Comparison of ENCODE assay signal across 8 cellular contexts in genomic region chr14:67815573-67816235, GRCh38. TPM values are rescaled to one million over a fixed set of nuclear protein-coding genes. Genes with fewer than 3 reads are reported as not detected.
A peak's percentile ranks its signal among the peaks of the same experiment; 100 is the strongest.
DNase-seq lines count a peak whose midpoint lies in the region; ATAC-seq, FAIRE-seq and TF ChIP-seq lines count a peak whose summit lies in the region.

No MANE protein-coding gene starts in this region.

- CTCF ChIA-PET in Caco-2 (lab: Charles Lee) (no interaction called here), GM12878 (lab: Yijun Ruan, JAX) (interaction anchor here (1.9 kb wide), 1 partner anchor 111 kb away, joined by 5 read pairs; no protein-coding TSS in a partner anchor), HepG2 (lab: Yijun Ruan, JAX; ENCODE audit: low intra/inter-chr PET ratio, low total read pairs) (no interaction called here)

- no peaks in the 10 kb centered on the region for H3K27me3 ChIP-seq in Caco-2 (replicated peaks; ENCODE audit: control insufficient read depth, insufficient read depth, low read length)
- H3K27me3 ChIP-seq in GM12878 (replicated peaks in 1 of 2; ENCODE audit: control insufficient read depth in 2 of 2, insufficient read depth in 2 of 2, low read length in 1 of 2) = no peaks in the 10 kb centered on the region
- no peaks in the 10 kb centered on the region; a peak in 1 of 5 replicates for H3K27me3 ChIP-seq in HepG2 (ENCODE audit: control insufficient read depth in 1 of 2, insufficient read depth in 2 of 2, low read length in 2 of 2)
- H3K27me3 ChIP-seq in suprapubic skin = no peaks in the 10 kb centered on the region

- peak overlapping the region; percentile 82 for H3K27ac Mint-ChIP-seq in Caco-2 (ENCODE audit: unreplicated experiment)

- TF ChIP-seq EP300 in GM12878 (IDR thresholded peaks at IDR 0.05; ENCODE audit: borderline replicate concordance in 1 of 2, control insufficient read depth in 1 of 2, low read depth in 2 of 2, low read length in 2 of 2) = no peak
- TF ChIP-seq EP300 in HepG2 (IDR thresholded peaks at IDR 0.05; ENCODE audit: low read depth in 2 of 2, low read length in 2 of 2) = no peak
- no peak for TF ChIP-seq EP300 in HepG2 (CRISPR knock-in tag; IDR thresholded peaks at IDR 0.05; ENCODE audit: borderline replicate concordance)
- TF ChIP-seq EP300 in suprapubic skin (IDR thresholded peaks at IDR 0.05) = no peak

- H3K4me1 ChIP-seq in Caco-2 (peaks cover 12% of the 10 kb centered on the region), GM12878 (ENCODE audit: control insufficient read depth, insufficient read depth, low read length) (peaks cover 15% of the 10 kb centered on the region), HepG2 (ENCODE audit: insufficient read depth, low read length) (peaks cover 25% of the 10 kb centered on the region), suprapubic skin (peaks cover 30% of the 10 kb centered on the region)

- POLR2A ChIA-PET in Caco-2 (lab: Charles Lee) = interaction anchor here (0.5 to 1.2 kb wide), 2 partner anchors 120 to 1001 kb away, joined by 3 to 4 read pairs; partner anchors contain the start of gene RDH11
- POLR2A ChIA-PET in GM12878 (lab: Charles Lee) = interaction anchor here (0.6 to 1.2 kb wide), 2 partner anchors 65 to 1001 kb away, joined by 3 read pairs; no protein-coding TSS in a partner anchor
- POLR2A ChIA-PET in HepG2 (lab: Yijun Ruan, JAX) = interaction anchor here (1.2 to 1.9 kb wide), 4 partner anchors 9 to 215 kb away, joined by 3 to 6 read pairs (median 6); partner anchors contain the start of genes PIGH and RDH11

- peaks cover 6% of the 10 kb centered on the region for H3K4me1 Mint-ChIP-seq in Caco-2 (ENCODE audit: low read depth, unreplicated experiment)

- H2AFZ ChIP-seq in GM12878 (ENCODE audit: control insufficient read depth, low read depth, low read length) (peak overlapping the region; percentile 87), HepG2 (ENCODE audit: low read length) (no peak overlapping the region)

- H3K4me3 Mint-ChIP-seq in Caco-2 (ENCODE audit: unreplicated experiment) = peak overlapping the region; percentile 88

- H3K4me3 ChIP-seq in Caco-2 (ENCODE audit: low read depth, low read length) (peak overlapping the region; percentile 65), GM12878 (peak overlapping the region; percentile 99), HepG2 (replicated peaks in 1 of 3; ENCODE audit: insufficient read depth in 1 of 3, low read depth in 2 of 3, low read length in 3 of 3) (peak overlapping the region; percentile 84 to 86 (median 84)), suprapubic skin (peak overlapping the region; percentile 74)

- in situ Hi-C loops in GM12878 (cut with MboI) (no loop called here), HepG2 (cut with HindIII; ENCODE audit: extremely low pct_ligation_motif_present, low pct_unique_long_range_greater_than_20kb) (no loop called here)

- FAIRE-seq in GM12878 (lab: Jason Lieb, UNC) (peak; percentile 44), HepG2 (lab: Jason Lieb, UNC) (no peak)

- H3K9me3 ChIP-seq in Caco-2 = no peaks in the 10 kb centered on the region
- H3K9me3 ChIP-seq in GM12878 (replicated peaks; ENCODE audit: control insufficient read depth, insufficient read depth, low read length) = no peaks in the 10 kb centered on the region
- H3K9me3 ChIP-seq in HepG2 (ENCODE audit: low read length) = no peaks in the 10 kb centered on the region
- no peaks in the 10 kb centered on the region for H3K9me3 ChIP-seq in suprapubic skin

- peak overlapping the region; percentile 93 for H3K27ac ChIP-seq in GM12878 (ENCODE audit: control insufficient read depth, insufficient read depth)
- H3K27ac ChIP-seq in HepG2 (ENCODE audit: extremely low read length, insufficient read depth, low read length) = peak overlapping the region; percentile 83
- peak overlapping the region; percentile 81 for H3K27ac ChIP-seq in suprapubic skin

- TF ChIP-seq POLR2A in GM12878 (IDR thresholded peaks at IDR 0.05; ENCODE audit: low read depth, low read length) = no peak
- no peak for TF ChIP-seq POLR2A in HepG2 (IDR thresholded peaks at IDR 0.05; ENCODE audit: insufficient read depth in 1 of 2, low read depth in 2 of 2, low read length in 2 of 2)
- TF ChIP-seq POLR2A in suprapubic skin (IDR thresholded peaks at IDR 0.05) = no peak

- H4K20me1 ChIP-seq in GM12878 (ENCODE audit: control insufficient read depth, insufficient read depth) = no peaks in the 10 kb centered on the region
- no peaks in the 10 kb centered on the region for H4K20me1 ChIP-seq in HepG2 (ENCODE audit: insufficient read depth, low read length)

- ATAC-seq in GM12878 (no peak), HepG2 (no peak), HG03571 (IDR thresholded peaks at IDR 0.05; ENCODE audit: unreplicated experiment) (no peak), HG03025 (IDR thresholded peaks at IDR 0.05; ENCODE audit: low FRiP score, unreplicated experiment) (no peak), HG02571 (IDR thresholded peaks at IDR 0.05; ENCODE audit: unreplicated experiment) (no peak)

- H3K4me2 ChIP-seq in GM12878 (ENCODE audit: control insufficient read depth, insufficient read depth) (peak overlapping the region; percentile 51), HepG2 (ENCODE audit: low read depth, low read length) (peak overlapping the region; percentile 88)

- no peaks in the 10 kb centered on the region for H3K27me3 Mint-ChIP-seq in Caco-2 (ENCODE audit: insufficient read depth, unreplicated experiment)

- BruUV-seq in Caco-2 (replicated peaks; lab: Mats Ljungman, UMichigan) (no TSS peak), GM12878 (replicated peaks; lab: Mats Ljungman, UMichigan) (no TSS peak), HepG2 (replicated peaks; lab: Mats Ljungman, UMichigan) (no TSS peak)

- peaks cover 41% of the 10 kb centered on the region for H3K79me2 ChIP-seq in GM12878 (ENCODE audit: control insufficient read depth, insufficient read depth, low read length)
- peaks cover 19% of the 10 kb centered on the region for H3K79me2 ChIP-seq in HepG2 (ENCODE audit: insufficient read depth, low read length)

- RAD21 ChIA-PET in GM12878 (lab: Charles Lee; ENCODE audit: unreplicated experiment) = interaction anchor here (1.0 kb wide), 1 partner anchor 69 kb away, joined by 3 read pairs; no protein-coding TSS in a partner anchor

- intact Hi-C loops in Caco-2 (cut with micrococcal nuclease; ENCODE audit: unreplicated experiment) (no loop called here), GM12878 (cut with micrococcal nuclease; ENCODE audit: unreplicated experiment) (no loop called here), HepG2 (cut with micrococcal nuclease; ENCODE audit: unreplicated experiment) (no loop called here)

- SMC1A ChIA-PET in GM12878 (lab: Charles Lee; ENCODE audit: uncharacterized antibody, unreplicated experiment) = interaction anchor here (0.8 to 1.4 kb wide), 3 partner anchors 10 to 22 kb away, joined by 3 to 5 read pairs (median 5); no protein-coding TSS in a partner anchor

- TF ChIP-seq CTCF in Caco-2 (IDR thresholded peaks at IDR 0.05; ENCODE audit: insufficient read depth in 1 of 2, low read depth in 1 of 2, low read length in 1 of 2, severe bottlenecking in 1 of 2, unreplicated experiment in 1 of 2) = no peak
- no peak for TF ChIP-seq CTCF in GM12878 (IDR thresholded peaks at IDR 0.05 in 2 of 3, conservative IDR thresholded peaks at IDR 0.05 in 1 of 3; ENCODE audit: control insufficient read depth in 2 of 3, extremely low read depth in 1 of 3, insufficient read depth in 1 of 3, low read depth in 3 of 3, low read length in 3 of 3)
- TF ChIP-seq CTCF in HepG2 (CRISPR knock-in tag; IDR thresholded peaks at IDR 0.05) = no peak
- no peak for TF ChIP-seq CTCF in suprapubic skin (IDR thresholded peaks at IDR 0.05)

- 20% methylated on average over 15 of the region's 15 CpGs for WGBS in GM12878 (ENCODE audit: insufficient coverage, insufficient replicate concordance, low lambda C conversion rate, missing lambda C conversion rate)
- 10% methylated on average over 15 of the region's 15 CpGs for WGBS in HepG2 (ENCODE audit: low lambda C conversion rate)
- WGBS in suprapubic skin = 7% methylated on average over 15 of the region's 15 CpGs

- H3K36me3 ChIP-seq in Caco-2 (ENCODE audit: control insufficient read depth, insufficient read depth, low read length) (no peaks in the 10 kb centered on the region), GM12878 (ENCODE audit: control insufficient read depth in 2 of 2, insufficient read depth in 2 of 2, low read length in 1 of 2) (peaks cover 0 to 3% of the 10 kb centered on the region in 2 experiments; a peak in 1 of 4 replicates), HepG2 (replicated peaks in 1 of 2; ENCODE audit: control insufficient read depth in 1 of 2, insufficient read depth in 2 of 2, low read length in 2 of 2) (peaks cover 4 to 17% of the 10 kb centered on the region in 2 experiments; a peak in 4 of 5 replicates), suprapubic skin (peaks cover 22% of the 10 kb centered on the region)

- TF ChIP-seq RAD21 in GM12878 (IDR thresholded peaks at IDR 0.05; ENCODE audit: insufficient read depth, low read depth, low read length) = no peak
- TF ChIP-seq RAD21 in HepG2 (CRISPR knock-in tag; IDR thresholded peaks at IDR 0.05) = no peak

- H3K9me3 Mint-ChIP-seq in Caco-2 (ENCODE audit: unreplicated experiment) = no peaks in the 10 kb centered on the region

- peaks cover 10% of the 10 kb centered on the region for H3K36me3 Mint-ChIP-seq in Caco-2 (ENCODE audit: insufficient read depth, unreplicated experiment)

- H3K9ac ChIP-seq in GM12878 (ENCODE audit: control insufficient read depth, insufficient read depth, low read length) (peak overlapping the region; percentile 81), HepG2 (ENCODE audit: insufficient read depth, low read depth, low read length) (peak overlapping the region; percentile 75)

- no peak for DNase-seq in Caco-2
- DNase-seq in LoVo (ENCODE audit: low spot score) = peak; percentile 2
- no peak for DNase-seq in GM12878 (ENCODE audit: low read depth, low spot score)
- no peak for DNase-seq in HepG2 (ENCODE audit: low spot score)
- DNase-seq in suprapubic skin (ENCODE audit: low spot score in 2 of 2) = no peak

RNA-seq across cellular contexts. Expression of gene ZFYVE26, which starts 0.7 kb away (rescaled TPM):
- total RNA-seq in Caco-2 (2022) (23.2 and 27.2 TPM in 2 replicates), GM12878 (2014; rRNA removed) (12.5 and 16.4 TPM in 2 replicates), GM12878 (2014; rRNA removed; fragmentation: Illumina TruSeq; extraction: Trizol) (12.4 and 12.6 TPM in 2 replicates), GM12878 (2021) (22.1 and 25.6 TPM in 2 replicates), HepG2 (2016; rRNA removed; fragmentation: Illumina TruSeq; extraction: Trizol) (16.4 and 18.0 TPM in 2 replicates), suprapubic skin (10 to 100 TPM; 20.9 to 81.6 (median 40.9) TPM)
- 114 and 119 TPM in 2 replicates for total RNA-seq in GM12878 (2013; cell fraction: nucleolus; rRNA removed)
- 26.7 TPM for polyA plus RNA-seq in GM12878 (2011; ENCODE audit: low read depth)
- polyA plus RNA-seq in GM12878 (2011; rRNA removed) (19.0 and 25.4 TPM in 2 replicates), GM12878 (2014; fragmentation: Illumina TruSeq; extraction: Trizol) (11.6 and 15.1 TPM in 2 replicates), GM12878 (2014; fragmentation: Nextera tagmentation; extraction: Ambion mirVana) (1 to 10 TPM in 1 of 2 experiments, under 1 TPM in 1; 1.00 to 1.2 TPM), GM12878 (2014; rRNA removed) (11.4 and 11.7 TPM in 2 replicates), GM12878 (2016; fragmentation: Nextera tagmentation; extraction: Ambion mirVana) (1 to 10 TPM; 7.8 to 8.2 TPM), HepG2 (2011; rRNA removed) (12.4 and 13.6 TPM in 2 replicates)
- 16.3 and 16.7 TPM in 2 replicates for polyA plus RNA-seq in GM12878 (2011; cell fraction: cytosol; rRNA removed)
- 47.5 and 48.7 TPM in 2 replicates for polyA plus RNA-seq in GM12878 (2011; cell fraction: nucleus; rRNA removed)
- polyA plus RNA-seq in GM12878 (2012) = 7.2 and 7.5 TPM in 2 replicates
- 55.7 and 60.6 TPM in 2 replicates for polyA minus RNA-seq in GM12878 (2011; rRNA and poly(A)+ RNA removed)
- polyA minus RNA-seq in GM12878 (2011; cell fraction: cytosol; rRNA and poly(A)+ RNA removed) = 11.6 and 13.6 TPM in 2 replicates
- 55.5 and 76.6 TPM in 2 replicates for polyA minus RNA-seq in GM12878 (2011; cell fraction: nucleus; rRNA and poly(A)+ RNA removed)
- 3.4 and 3.6 TPM in 2 replicates for total RNA-seq in HepG2 (2016; cell fraction: cytosol; rRNA removed; fragmentation: Illumina TruSeq; extraction: Trizol; ENCODE audit: low read depth)
- total RNA-seq in HepG2 (2016; cell fraction: insoluble cytoplasmic fraction; rRNA removed; fragmentation: Illumina TruSeq; extraction: Trizol) = 15.6 and 15.9 TPM in 2 replicates
- 4.8 and 5.2 TPM in 2 replicates for total RNA-seq in HepG2 (2016; cell fraction: membrane; rRNA removed; fragmentation: Illumina TruSeq; extraction: Trizol)
- 23.2 and 23.5 TPM in 2 replicates for total RNA-seq in HepG2 (2016; cell fraction: nucleus; rRNA removed; fragmentation: Illumina TruSeq; extraction: Trizol)
- polyA plus RNA-seq in HepG2 (2011; cell fraction: cytosol; rRNA removed) = 5.0 and 5.6 TPM in 2 replicates
- polyA plus RNA-seq in HepG2 (2011; cell fraction: nucleus; rRNA removed) = 19.4 and 19.5 TPM in 2 replicates
- polyA plus RNA-seq in HepG2 (2012) = 5.7 and 6.8 TPM in 2 replicates
- polyA plus RNA-seq in HepG2 (2016; cell fraction: cytosol; fragmentation: Illumina TruSeq; extraction: Trizol; ENCODE audit: low read depth) = 0.43 and 0.49 TPM in 2 replicates
- 6.8 and 9.9 TPM in 2 replicates for polyA plus RNA-seq in HepG2 (2016; cell fraction: insoluble cytoplasmic fraction; fragmentation: Illumina TruSeq; extraction: Trizol; ENCODE audit: low read depth)
- polyA plus RNA-seq in HepG2 (2016; cell fraction: membrane; fragmentation: Illumina TruSeq; extraction: Trizol; ENCODE audit: low read depth) = 1.2 and 1.4 TPM in 2 replicates
- 11.4 and 12.6 TPM in 2 replicates for polyA plus RNA-seq in HepG2 (2016; cell fraction: nucleus; fragmentation: Illumina TruSeq; extraction: Trizol; ENCODE audit: insufficient read depth, low read depth)
- 39.2 and 58.0 TPM in 2 replicates for polyA minus RNA-seq in HepG2 (2011; rRNA and poly(A)+ RNA removed; ENCODE audit: low replicate concordance)
- polyA minus RNA-seq in HepG2 (2011; cell fraction: cytosol; rRNA and poly(A)+ RNA removed) = 11.1 and 11.2 TPM in 2 replicates
- polyA minus RNA-seq in HepG2 (2011; cell fraction: nucleus; rRNA and poly(A)+ RNA removed) = 52.7 and 79.7 TPM in 2 replicates

RNA-seq across cellular contexts. Expression of gene RAD51B, which starts 3.9 kb away (rescaled TPM):
- total RNA-seq in Caco-2 (2022) (16.7 and 22.4 TPM in 2 replicates), GM12878 (2014; rRNA removed) (18.2 and 27.0 TPM in 2 replicates), GM12878 (2014; rRNA removed; fragmentation: Illumina TruSeq; extraction: Trizol) (23.3 and 23.4 TPM in 2 replicates), GM12878 (2021) (17.3 and 25.2 TPM in 2 replicates), HepG2 (2016; rRNA removed; fragmentation: Illumina TruSeq; extraction: Trizol) (7.0 and 9.5 TPM in 2 replicates), suprapubic skin (10 to 100 TPM; 19.6 to 39.7 (median 25.4) TPM)
- 510 and 519 TPM in 2 replicates for total RNA-seq in GM12878 (2013; cell fraction: nucleolus; rRNA removed)
- polyA plus RNA-seq in GM12878 (2011; ENCODE audit: low read depth) = 15.2 TPM
- polyA plus RNA-seq in GM12878 (2011; rRNA removed) (26.8 and 37.6 TPM in 2 replicates), GM12878 (2014; fragmentation: Illumina TruSeq; extraction: Trizol) (13.7 and 18.8 TPM in 2 replicates), GM12878 (2014; fragmentation: Nextera tagmentation; extraction: Ambion mirVana) (10 to 100 TPM; 16.3 to 19.3 TPM), GM12878 (2014; rRNA removed) (9.4 and 9.8 TPM in 2 replicates), GM12878 (2016; fragmentation: Nextera tagmentation; extraction: Ambion mirVana) (10 to 100 TPM; 26.0 to 26.7 TPM), HepG2 (2011; rRNA removed) (5.1 and 7.0 TPM in 2 replicates)
- polyA plus RNA-seq in GM12878 (2011; cell fraction: cytosol; rRNA removed) = 11.8 and 20.1 TPM in 2 replicates
- 18.6 and 26.0 TPM in 2 replicates for polyA plus RNA-seq in GM12878 (2011; cell fraction: nucleus; rRNA removed)
- polyA plus RNA-seq in GM12878 (2012) = 12.2 and 12.4 TPM in 2 replicates
- 78.6 and 83.3 TPM in 2 replicates for polyA minus RNA-seq in GM12878 (2011; rRNA and poly(A)+ RNA removed)
- polyA minus RNA-seq in GM12878 (2011; cell fraction: cytosol; rRNA and poly(A)+ RNA removed) = 7.1 and 7.7 TPM in 2 replicates
- polyA minus RNA-seq in GM12878 (2011; cell fraction: nucleus; rRNA and poly(A)+ RNA removed) = 117 and 123 TPM in 2 replicates
- total RNA-seq in HepG2 (2016; cell fraction: cytosol; rRNA removed; fragmentation: Illumina TruSeq; extraction: Trizol; ENCODE audit: low read depth) = 7.0 and 9.9 TPM in 2 replicates
- total RNA-seq in HepG2 (2016; cell fraction: insoluble cytoplasmic fraction; rRNA removed; fragmentation: Illumina TruSeq; extraction: Trizol) = 10.2 and 11.6 TPM in 2 replicates
- 3.4 and 4.0 TPM in 2 replicates for total RNA-seq in HepG2 (2016; cell fraction: membrane; rRNA removed; fragmentation: Illumina TruSeq; extraction: Trizol)
- 30.5 and 35.4 TPM in 2 replicates for total RNA-seq in HepG2 (2016; cell fraction: nucleus; rRNA removed; fragmentation: Illumina TruSeq; extraction: Trizol)
- polyA plus RNA-seq in HepG2 (2011; cell fraction: cytosol; rRNA removed) = 3.8 and 5.0 TPM in 2 replicates
- 3.8 and 4.8 TPM in 2 replicates for polyA plus RNA-seq in HepG2 (2011; cell fraction: nucleus; rRNA removed)
- polyA plus RNA-seq in HepG2 (2012) = 6.9 and 7.4 TPM in 2 replicates
- polyA plus RNA-seq in HepG2 (2016; cell fraction: cytosol; fragmentation: Illumina TruSeq; extraction: Trizol; ENCODE audit: low read depth) = 0.51 and 1.1 TPM in 2 replicates
- polyA plus RNA-seq in HepG2 (2016; cell fraction: insoluble cytoplasmic fraction; fragmentation: Illumina TruSeq; extraction: Trizol; ENCODE audit: low read depth) = 5.3 and 8.8 TPM in 2 replicates
- polyA plus RNA-seq in HepG2 (2016; cell fraction: membrane; fragmentation: Illumina TruSeq; extraction: Trizol; ENCODE audit: low read depth) = 1.3 and 2.0 TPM in 2 replicates
- polyA plus RNA-seq in HepG2 (2016; cell fraction: nucleus; fragmentation: Illumina TruSeq; extraction: Trizol; ENCODE audit: insufficient read depth, low read depth) = 6.7 and 7.8 TPM in 2 replicates
- 11.1 and 21.8 TPM in 2 replicates for polyA minus RNA-seq in HepG2 (2011; rRNA and poly(A)+ RNA removed; ENCODE audit: low replicate concordance)
- 5.6 and 5.9 TPM in 2 replicates for polyA minus RNA-seq in HepG2 (2011; cell fraction: cytosol; rRNA and poly(A)+ RNA removed)
- polyA minus RNA-seq in HepG2 (2011; cell fraction: nucleus; rRNA and poly(A)+ RNA removed) = 92.9 and 95.9 TPM in 2 replicates
